In the genomic region with DNA sequence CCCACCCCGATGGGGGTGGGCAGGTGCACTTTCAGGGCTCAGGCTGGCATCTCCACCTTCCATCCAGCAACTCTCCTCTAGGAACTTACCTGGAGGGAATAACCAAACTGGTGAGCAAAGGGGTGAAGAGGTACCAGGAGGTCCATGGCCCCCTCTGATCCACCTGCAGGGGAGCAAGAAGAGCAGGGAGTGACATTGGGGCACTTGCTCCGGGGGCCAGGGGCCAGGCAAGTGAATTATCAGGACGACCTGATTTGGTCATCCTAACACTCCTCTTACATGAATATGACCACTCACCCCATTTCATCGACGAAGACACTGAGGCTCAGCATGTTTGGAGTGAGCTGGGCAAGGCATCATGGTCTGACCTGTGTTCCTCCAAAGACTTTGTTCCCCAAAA, we compare ENCODE assay signal across 38 cellular contexts. TPM values are rescaled to one million over a fixed set of nuclear protein-coding genes. Genes with fewer than 3 reads are reported as not detected.
"Had no signal": no experiment of that assay in that cellular context is flagged by ENCODE, and none has a peak within 500 bp of the region (broad histone marks: within the 10 kb centered on the region; RNA-seq: fewer than 3 reads in every experiment).

No MANE protein-coding gene starts in this region.

- H3K9me3 ChIP-seq: adrenal gland had no signal

- H3K27ac ChIP-seq: adrenal gland, body of pancreas, brain microvascular endothelial cell, breast epithelium, VCaP had no signal

- H3K4me3 ChIP-seq: adrenal gland, body of pancreas, breast epithelium had no signal

- H3K36me3 ChIP-seq: adrenal gland, brain microvascular endothelial cell, breast epithelium had no signal

- FAIRE-seq: astrocyte, TTC549 had no signal

- DNase-seq: activated B cell treated with CpG ODN at 0.5 μM for 24 hours; activated CD4-positive, alpha-beta memory T cell treated with anti-CD3 and anti-CD28 coated beads for 36 hours; activated CD4-positive, alpha-beta T cell treated with anti-CD3 and anti-CD28 coated beads for 4 hours; activated CD4-positive, alpha-beta T cell treated with anti-CD3 and anti-CD28 coated beads, Interleukin-2, amount 10 ng/mL, durations not matched to agents 24 days and 14 days; activated CD4-positive, alpha-beta T cell treated with anti-CD3 and anti-CD28 coated beads, Interleukin-2, amount 50 U/mL, for 1 hour; activated CD4-positive, alpha-beta T cell treated with anti-CD3 and anti-CD28 coated beads, Interleukin-2, amount 50 U/mL, for 4 hours; activated CD4-positive, CD25-positive, alpha-beta regulatory T cell treated with anti-CD3 and anti-CD28 coated beads, Interleukin-2, amount 50 U/mL, for 72 hours; activated CD8-positive, alpha-beta memory T cell treated with anti-CD3 and anti-CD28 coated beads, Interleukin-2, amount 50 U/mL, for 4 hours; activated CD8-positive, alpha-beta T cell treated with anti-CD3 and anti-CD28 coated beads for 36 hours; activated effector memory CD4-positive, alpha-beta T cell treated with anti-CD3 and anti-CD28 coated beads, Interleukin-2, amount 50 U/mL, for 16 hours; activated gamma-delta T cell treated with Interleukin-2 at 50 U/mL for 16 hours; activated naive CD4-positive, alpha-beta T cell; activated naive CD4-positive, alpha-beta T cell treated with anti-CD3 and anti-CD28 coated beads for 36 hours; activated naive CD4-positive, alpha-beta T cell treated with anti-CD3 and anti-CD28 coated beads, Interleukin-2, amount 50 U/mL, for 16 hours; activated naive CD8-positive, alpha-beta T cell treated with anti-CD3 and anti-CD28 coated beads for 36 hours; activated T-cell treated with anti-CD3 and anti-CD28 coated beads for 4 hours; activated T-cell treated with anti-CD3 and anti-CD28 coated beads, Interleukin-2, amount 50 U/mL, for 1 hour; activated T-cell treated with anti-CD3 and anti-CD28 coated beads, Interleukin-2, amount 50 U/mL, for 4 hours; activated T-cell treated with anti-CD3 and anti-CD28 coated beads, Interleukin-2, amount 50 U/mL, for 72 hours; adrenal gland; amniotic stem cell; body of pancreas; brain microvascular endothelial cell; central memory CD4-positive, alpha-beta T cell; T-helper 1 cell; T-helper 2 cell; T-helper 9 cell had no signal

- H3K4me1 Mint-ChIP-seq: activated T-helper 17 cell treated with anti-CD3 and anti-CD28 coated beads, Interleukin-2, amount 50 U/mL, for 72 hours had no signal

- ATAC-seq: activated CD8-positive, alpha-beta T cell treated with anti-CD3 and anti-CD28 coated beads for 36 hours; activated naive CD4-positive, alpha-beta T cell treated with anti-CD3 and anti-CD28 coated beads, Interleukin-2, amount 50 U/mL, for 72 hours; activated T-cell treated with anti-CD3 and anti-CD28 coated beads, Interleukin-2, amount 50 U/mL, for 4 hours; activated T-cell treated with anti-CD3 and anti-CD28 coated beads, Interleukin-2, amount 50 U/mL, for 72 hours; activated T-helper 17 cell treated with anti-CD3 and anti-CD28 coated beads, Interleukin-2, amount 50 U/mL, for 72 hours; body of pancreas had no signal

- H3K27ac Mint-ChIP-seq: activated B cell treated with CpG ODN at 0.5 μM for 24 hours; activated CD4-positive, alpha-beta memory T cell treated with anti-CD3 and anti-CD28 coated beads for 36 hours; activated CD4-positive, alpha-beta T cell treated with anti-CD3 and anti-CD28 coated beads, Interleukin-2, amount 10 ng/mL, durations not matched to agents 24 days and 14 days; activated CD8-positive, alpha-beta T cell treated with anti-CD3 and anti-CD28 coated beads for 36 hours; activated naive CD4-positive, alpha-beta T cell treated with anti-CD3 and anti-CD28 coated beads for 36 hours; activated naive CD4-positive, alpha-beta T cell treated with anti-CD3 and anti-CD28 coated beads, Interleukin-2, amount 50 U/mL, for 72 hours; activated naive CD8-positive, alpha-beta T cell treated with anti-CD3 and anti-CD28 coated beads for 36 hours; activated T-cell treated with anti-CD3 and anti-CD28 coated beads, Interleukin-2, amount 50 U/mL, for 72 hours; activated T-helper 1 cell treated with anti-CD3 and anti-CD28 coated beads, Interleukin-12 subunit alpha, Interleukin-12 subunit beta, Interleukin-2, Interleukin-4 antibody, amounts not matched to agents 30 ng/mL and 10 ng/mL and 1 ng/mL, durations not matched to agents 14 hours and 24 hours and 36 hours; activated T-helper 17 cell treated with anti-CD3 and anti-CD28 coated beads, Interleukin-2, amount 50 U/mL, for 72 hours; T-helper 1 cell treated with Interleukin-12 subunit alpha and Interleukin-12 subunit beta and Interleukin-4 antibody, amounts not matched to agents 30 μg/mL and 1 μg/mL, for 36 hours; T-helper 2 cell treated with Interferon-gamma antibody and Interleukin-4, amounts not matched to agents 5 μg/mL and 100 μg/mL, for 36 hours had no signal

- H3K9me3 Mint-ChIP-seq: activated B cell treated with CpG ODN at 0.5 μM for 24 hours; activated CD8-positive, alpha-beta T cell treated with anti-CD3 and anti-CD28 coated beads for 36 hours; activated naive CD4-positive, alpha-beta T cell treated with anti-CD3 and anti-CD28 coated beads, Interleukin-2, amount 50 U/mL, for 72 hours; activated naive CD8-positive, alpha-beta T cell treated with anti-CD3 and anti-CD28 coated beads for 36 hours; activated T-cell treated with anti-CD3 and anti-CD28 coated beads, Interleukin-2, amount 50 U/mL, for 4 hours; activated T-cell treated with anti-CD3 and anti-CD28 coated beads, Interleukin-2, amount 50 U/mL, for 72 hours; activated T-helper 17 cell treated with anti-CD3 and anti-CD28 coated beads, Interleukin-2, amount 50 U/mL, for 72 hours; T-helper 1 cell treated with Interleukin-12 subunit alpha and Interleukin-12 subunit beta and Interleukin-4 antibody, amounts not matched to agents 30 μg/mL and 1 μg/mL, for 36 hours had no signal

- H3K4me3 Mint-ChIP-seq: activated B cell treated with CpG ODN at 0.5 μM for 24 hours; activated CD4-positive, alpha-beta memory T cell treated with anti-CD3 and anti-CD28 coated beads for 36 hours; activated CD4-positive, alpha-beta T cell treated with anti-CD3 and anti-CD28 coated beads, Interleukin-2, amount 10 ng/mL, durations not matched to agents 24 days and 14 days; activated CD8-positive, alpha-beta T cell treated with anti-CD3 and anti-CD28 coated beads for 36 hours; activated naive CD4-positive, alpha-beta T cell treated with anti-CD3 and anti-CD28 coated beads for 36 hours; activated naive CD8-positive, alpha-beta T cell treated with anti-CD3 and anti-CD28 coated beads for 36 hours; activated T-cell treated with anti-CD3 and anti-CD28 coated beads, Interleukin-2, amount 50 U/mL, for 4 hours; activated T-cell treated with anti-CD3 and anti-CD28 coated beads, Interleukin-2, amount 50 U/mL, for 72 hours; activated T-helper 1 cell treated with anti-CD3 and anti-CD28 coated beads, Interleukin-12 subunit alpha, Interleukin-12 subunit beta, Interleukin-2, Interleukin-4 antibody, amounts not matched to agents 30 ng/mL and 10 ng/mL and 1 ng/mL, durations not matched to agents 14 hours and 24 hours and 36 hours; activated T-helper 17 cell treated with anti-CD3 and anti-CD28 coated beads, Interleukin-2, amount 50 U/mL, for 72 hours; T-helper 1 cell treated with Interleukin-12 subunit alpha and Interleukin-12 subunit beta and Interleukin-4 antibody, amounts not matched to agents 30 μg/mL and 1 μg/mL, for 36 hours; T-helper 2 cell treated with Interferon-gamma antibody and Interleukin-4, amounts not matched to agents 5 μg/mL and 100 μg/mL, for 36 hours had no signal

- H3K4me1 ChIP-seq: adrenal gland, breast epithelium had no signal

RNA-seq across cellular contexts. Expression of a gene that starts 6.0 kb away (rescaled TPM):
- total RNA-seq: activated B cell treated with CpG ODN at 0.5 μM for 24 hours; activated CD4-positive, alpha-beta memory T cell treated with anti-CD3 and anti-CD28 coated beads for 36 hours; activated CD4-positive, alpha-beta T cell treated with anti-CD3 and anti-CD28 coated beads, Interleukin-2, amount 10 ng/mL, durations not matched to agents 24 days and 14 days; activated CD8-positive, alpha-beta memory T cell treated with anti-CD3 and anti-CD28 coated beads for 36 hours; activated CD8-positive, alpha-beta T cell treated with anti-CD3 and anti-CD28 coated beads for 36 hours; activated naive CD4-positive, alpha-beta T cell treated with anti-CD3 and anti-CD28 coated beads for 36 hours; activated naive CD4-positive, alpha-beta T cell treated with anti-CD3 and anti-CD28 coated beads, Interleukin-2, amount 50 U/mL, for 72 hours; activated naive CD8-positive, alpha-beta T cell treated with anti-CD3 and anti-CD28 coated beads for 36 hours; activated T-cell treated with anti-CD3 and anti-CD28 coated beads, Interleukin-2, amount 50 U/mL, for 4 hours; activated T-cell treated with anti-CD3 and anti-CD28 coated beads, Interleukin-2, amount 50 U/mL, for 72 hours; activated T-helper 1 cell treated with anti-CD3 and anti-CD28 coated beads, Interleukin-12 subunit alpha, Interleukin-12 subunit beta, Interleukin-2, Interleukin-4 antibody, amounts not matched to agents 30 ng/mL and 10 ng/mL and 1 ng/mL, durations not matched to agents 14 hours and 24 hours and 36 hours; activated T-helper 17 cell treated with anti-CD3 and anti-CD28 coated beads, Interleukin-2, amount 50 U/mL, for 72 hours; cardiac septum had no signal
